In genomic region chr16:85638248-85638647, GRCh38 we compare ENCODE assay signal across 10 cellular contexts.
"Had no signal": no experiment of that assay in that cellular context is flagged by ENCODE, and none has a peak within 500 bp of the region (broad histone marks: within the 10 kb centered on the region; RNA-seq: fewer than 3 reads in every experiment).

No MANE protein-coding gene starts in this region.

- H3K27ac ChIP-seq: esophagus muscularis mucosa had no signal

- H3K4me3 ChIP-seq: esophagus muscularis mucosa had no signal

- H3K9me3 ChIP-seq: esophagus muscularis mucosa had no signal

- H3K9me3 Mint-ChIP-seq: activated CD4-positive, alpha-beta T cell treated with anti-CD3 and anti-CD28 coated beads, Interleukin-2, amount 10 ng/mL, durations not matched to agents 24 days and 14 days; activated naive CD4-positive, alpha-beta T cell treated with anti-CD3 and anti-CD28 coated beads for 36 hours; activated T-helper 17 cell treated with anti-CD3 and anti-CD28 coated beads, Interleukin-2, amount 50 U/mL, for 72 hours; nephron; type B pancreatic cell had no signal

- H3K36me3 Mint-ChIP-seq: type B pancreatic cell had no signal

- DNase-seq: activated CD4-positive, alpha-beta T cell treated with anti-CD3 and anti-CD28 coated beads, Interleukin-2, amount 10 ng/mL, durations not matched to agents 24 days and 14 days; activated naive CD4-positive, alpha-beta T cell treated with anti-CD3 and anti-CD28 coated beads for 36 hours; dermis blood vessel endothelial cell; foreskin fibroblast; mesendoderm; small intestine had no signal

- H3K27me3 ChIP-seq: esophagus muscularis mucosa had no signal

- H3K27ac Mint-ChIP-seq: activated CD4-positive, alpha-beta T cell treated with anti-CD3 and anti-CD28 coated beads, Interleukin-2, amount 10 ng/mL, durations not matched to agents 24 days and 14 days; activated naive CD4-positive, alpha-beta T cell treated with anti-CD3 and anti-CD28 coated beads for 36 hours; activated T-helper 17 cell treated with anti-CD3 and anti-CD28 coated beads, Interleukin-2, amount 50 U/mL, for 72 hours; type B pancreatic cell had no signal

- H3K4me3 Mint-ChIP-seq: activated CD4-positive, alpha-beta T cell treated with anti-CD3 and anti-CD28 coated beads, Interleukin-2, amount 10 ng/mL, durations not matched to agents 24 days and 14 days; activated naive CD4-positive, alpha-beta T cell treated with anti-CD3 and anti-CD28 coated beads for 36 hours; activated T-helper 17 cell treated with anti-CD3 and anti-CD28 coated beads, Interleukin-2, amount 50 U/mL, for 72 hours; nephron; type B pancreatic cell had no signal

- ATAC-seq: activated T-helper 17 cell treated with anti-CD3 and anti-CD28 coated beads, Interleukin-2, amount 50 U/mL, for 72 hours had no signal

- H3K4me1 Mint-ChIP-seq: activated CD4-positive, alpha-beta T cell treated with anti-CD3 and anti-CD28 coated beads, Interleukin-2, amount 10 ng/mL, durations not matched to agents 24 days and 14 days; activated T-helper 17 cell treated with anti-CD3 and anti-CD28 coated beads, Interleukin-2, amount 50 U/mL, for 72 hours had no signal

- H3K27me3 Mint-ChIP-seq: activated CD4-positive, alpha-beta T cell treated with anti-CD3 and anti-CD28 coated beads, Interleukin-2, amount 10 ng/mL, durations not matched to agents 24 days and 14 days; activated T-helper 17 cell treated with anti-CD3 and anti-CD28 coated beads, Interleukin-2, amount 50 U/mL, for 72 hours; type B pancreatic cell had no signal
